30 cellular contexts compared by ENCODE assay signal in genomic region chr11:58047818-58048217, GRCh38. TPM values are rescaled to one million over a fixed set of nuclear protein-coding genes. Genes with fewer than 3 reads are reported as not detected.
"Had no signal": no experiment of that assay in that cellular context is flagged by ENCODE, and none has a peak within 500 bp of the region (broad histone marks: within the 10 kb centered on the region; RNA-seq: fewer than 3 reads in every experiment).

No MANE protein-coding gene starts in this region.

- DNase-seq: effector CD8-positive, alpha-beta T cell; endodermal cell; foreskin fibroblast; gastrocnemius medialis; head of caudate nucleus; left ventricle myocardium superior; lower lobe of right lung; naive thymus-derived CD8-positive, alpha-beta T cell; nephron progenitor cell; nucleus accumbens; stimulated activated CD4-positive, alpha-beta T cell treated with anti-CD3 and anti-CD28 coated beads, Interleukin-12 subunit alpha, Interleukin-12 subunit beta, amount 100 ng/mL, for 4 hours; stimulated activated CD4-positive, alpha-beta T cell treated with anti-CD3 and anti-CD28 coated beads, Interleukin-1b, Interleukin-23, amount 100 ng/mL, for 48 hours; stimulated activated CD4-positive, alpha-beta T cell treated with anti-CD3 and anti-CD28 coated beads, Interleukin-4, amount 100 ng/mL, for 1 hour; stimulated activated CD8-positive, alpha-beta memory T cell treated with anti-CD3 and anti-CD28 coated beads, Interleukin-4, amount 100 ng/mL, for 48 hours; stimulated activated naive CD4-positive, alpha-beta T cell treated with Interleukin-2 at 50 U/mL for 16 hours; substantia nigra; testis had no signal

- H3K4me1 ChIP-seq: gastrocnemius medialis, lower lobe of right lung, prostate gland, right atrium auricular region, testis, tibial artery had no signal

- H3K4me3 ChIP-seq: gastrocnemius medialis, lower lobe of right lung, prostate gland, right atrium auricular region, smooth muscle cell, testis, tibial artery had no signal

- H3K4me2 ChIP-seq: smooth muscle cell had no signal

- H3K9me3 ChIP-seq: gastrocnemius medialis, lower lobe of right lung, prostate gland, right atrium auricular region, testis, tibial artery had no signal

- H3K27me3 ChIP-seq: gastrocnemius medialis, right atrium auricular region, testis, tibial artery had no signal

- FAIRE-seq: keratinocyte had no signal

- H3K27ac ChIP-seq: epithelial cell of prostate, gastrocnemius medialis, lower lobe of right lung, prostate gland, right atrium auricular region, testis, tibial artery had no signal

- H3K36me3 ChIP-seq: gastrocnemius medialis, lower lobe of right lung, prostate gland, right atrium auricular region, tibial artery had no signal

- ATAC-seq: esophagus mucosa; gastrocnemius medialis; left ventricle myocardium superior; lower lobe of right lung; naive thymus-derived CD8-positive, alpha-beta T cell; sciatic nerve had no signal

RNA-seq across cellular contexts. Expression of gene OR6Q1, which starts 17.1 kb away (rescaled TPM):
- total RNA-seq: endodermal cell; esophagus mucosa; gastrocnemius medialis; glomerular endothelial cell; left ventricle myocardium superior; lower lobe of right lung; mesenteric fat pad; myocyte; naive thymus-derived CD8-positive, alpha-beta T cell; osteocyte; prostate gland; right atrium auricular region; sciatic nerve; smooth muscle cell; urinary bladder had no signal
- polyA plus RNA-seq: keratinocyte; naive thymus-derived CD8-positive, alpha-beta T cell; smooth muscle cell; urinary bladder had no signal

RNA-seq across cellular contexts. Expression of gene OR9Q1, which starts 24.1 kb away (rescaled TPM):
- total RNA-seq: endodermal cell; esophagus mucosa; gastrocnemius medialis; glomerular endothelial cell; left ventricle myocardium superior; lower lobe of right lung; mesenteric fat pad; myocyte; naive thymus-derived CD8-positive, alpha-beta T cell; osteocyte; prostate gland; right atrium auricular region; sciatic nerve; smooth muscle cell; urinary bladder had no signal
- polyA plus RNA-seq: keratinocyte; naive thymus-derived CD8-positive, alpha-beta T cell; smooth muscle cell; urinary bladder had no signal
